Comparison of ENCODE assay signal across 19 cellular contexts in genomic region chr4:106868381-106869035, GRCh38.
DNase-seq lines count a peak whose midpoint lies in the region; FAIRE-seq and TF ChIP-seq lines count a peak whose summit lies in the region.
"Had no signal": no experiment of that assay in that cellular context is flagged by ENCODE, and none has a peak within 500 bp of the region (broad histone marks: within the 10 kb centered on the region; RNA-seq: fewer than 3 reads in every experiment).

No MANE protein-coding gene starts in this region.

- FAIRE-seq in HTR-8/SVneo (lab: Jason Lieb, UNC), result no peak
- FAIRE-seq: keratinocyte had no signal

- POLR2A ChIA-PET in AG04449 (lab: Yijun Ruan, JAX), result no interaction called here

- CTCF ChIA-PET in AG04449 (lab: Yijun Ruan, JAX), result interaction anchor here (0.9 to 2.1 kb wide), 5 partner anchors 30 to 499 kb away, joined by 3 to 8 read pairs (median 4); partner anchors contain the start of gene GIMD1

- H3K4me3 ChIP-seq in AG04449 (ENCODE audit: low read depth, low read length), result no peak overlapping the region
- H3K4me3 ChIP-seq: heart right ventricle, right atrium auricular region had no signal

- peak; percentile 16 for DNase-seq in AG04449 (ENCODE audit: low read depth, low spot score)
- peak; percentile 0 for DNase-seq in HTR-8/SVneo (ENCODE audit: insufficient read length, low spot score)
- peak; percentile 3 for DNase-seq in brain pericyte (ENCODE audit: low read depth, low spot score)
- DNase-seq in glomerular visceral epithelial cell (ENCODE audit: extremely low spot score), result peak; percentile 33
- no peak for DNase-seq in NCI-H748 treated with DMSO at 0.1 percent for 48 hours (lab: John Stamatoyannopoulos, UW)
- no peak for DNase-seq in ecto neural progenitor cell (ENCODE audit: low spot score)
- DNase-seq in NCI-H345 (lab: John Stamatoyannopoulos, UW), result no peak
- DNase-seq in nucleus accumbens (lab: John Stamatoyannopoulos, UW), result no peak
- DNase-seq: activated CD4-positive, alpha-beta T cell treated with anti-CD3 and anti-CD28 coated beads, Interleukin-2, amount 10 ng/mL, durations not matched to agents 24 days and 14 days; activated naive CD4-positive, alpha-beta T cell treated with anti-CD3 and anti-CD28 coated beads, Interleukin-2, amount 50 U/mL, for 16 hours; activated T-cell treated with anti-CD3 and anti-CD28 coated beads for 4 hours; heart right ventricle; Kasumi-1; NCI-H1694; NCI-H524; stimulated activated CD4-positive, alpha-beta T cell treated with anti-CD3 and anti-CD28 coated beads, Interleukin-1b, Interleukin-23, amount 100 ng/mL, for 48 hours; substantia nigra had no signal

- TF ChIP-seq CTCF in AG04449 (IDR thresholded peaks at IDR 0.05; ENCODE audit: insufficient read depth, low read length, missing control alignments), result no peak

Comparison
In these comparisons a context has a peak if more than half of its experiments do, and no peak if none do; other contexts are left out.
1. DNase-seq: peak in AG04449 (single experiment), HTR-8/SVneo (single experiment), brain pericyte (single experiment) and glomerular visceral epithelial cell (single experiment); none in NCI-H748 treated with DMSO at 0.1 percent for 48 hours (single experiment), ecto neural progenitor cell (single experiment), NCI-H345 (single experiment) and nucleus accumbens (0 of 56).